ENCODE assay signal across 15 cellular contexts in genomic region chr14:101564819-101565698, GRCh38. TPM values are rescaled to one million over a fixed set of nuclear protein-coding genes. Genes with fewer than 3 reads are reported as not detected.
DNase-seq lines count a peak whose midpoint lies in the region; ATAC-seq and TF ChIP-seq lines count a peak whose summit lies in the region.
"Had no signal": no experiment of that assay in that cellular context is flagged by ENCODE, and none has a peak within 500 bp of the region (broad histone marks: within the 10 kb centered on the region; RNA-seq: fewer than 3 reads in every experiment).

No MANE protein-coding gene starts in this region.

- ATAC-seq in Right ventricle myocardium superior (ENCODE audit: poor library complexity), result no peak
- ATAC-seq in mucosa of descending colon, result no peak
- no peak for ATAC-seq in GM21576 (IDR thresholded peaks at IDR 0.05; ENCODE audit: unreplicated experiment)
- no peak for ATAC-seq in GM19351 (IDR thresholded peaks at IDR 0.05; ENCODE audit: unreplicated experiment)
- ATAC-seq in HG02852 (IDR thresholded peaks at IDR 0.05; ENCODE audit: unreplicated experiment), result no peak

- TF ChIP-seq CTCF in right atrium auricular region (IDR thresholded peaks at IDR 0.05), result no peak
- peak; percentile 21 for TF ChIP-seq CTCF in endothelial cell (IDR thresholded peaks at IDR 0.05; ENCODE audit: unreplicated experiment)
- TF ChIP-seq CTCF in mucosa of descending colon (IDR thresholded peaks at IDR 0.05), result no peak

- H3K4me3 ChIP-seq in right atrium auricular region (peak overlapping the region in 1 of 2 donors; percentile 25), mucosa of descending colon (no peak overlapping the region)

- peaks cover 31% of the 10 kb centered on the region for H3K27me3 Mint-ChIP-seq in endothelial cell (ENCODE audit: unreplicated experiment)

- intact Hi-C loops in Right ventricle myocardium superior (cut with DNase I), result no loop called here
- intact Hi-C loops in mucosa of descending colon (cut with DNase I, micrococcal nuclease), result no loop called here

- H3K4me3 Mint-ChIP-seq in endothelial cell (ENCODE audit: unreplicated experiment), result peak overlapping the region; percentile 83

- no peaks in the 10 kb centered on the region for H3K9me3 Mint-ChIP-seq in endothelial cell (ENCODE audit: unreplicated experiment)

- no peaks in the 10 kb centered on the region for H3K36me3 ChIP-seq in right atrium auricular region
- H3K36me3 ChIP-seq in mucosa of descending colon (ENCODE audit: low read depth), result no peaks in the 10 kb centered on the region
- H3K36me3 ChIP-seq: uterus had no signal

- no peak overlapping the region for H3K27ac Mint-ChIP-seq in endothelial cell (ENCODE audit: unreplicated experiment)

- peaks cover 11 to 20% of the 10 kb centered on the region in 2 donors for H3K9me3 ChIP-seq in right atrium auricular region
- H3K9me3 ChIP-seq in mucosa of descending colon, result peaks cover 5% of the 10 kb centered on the region

- peaks cover 0 to 27% of the 10 kb centered on the region in 2 donors for H3K27me3 ChIP-seq in right atrium auricular region

- H3K27ac ChIP-seq in right atrium auricular region, result no peak overlapping the region
- H3K27ac ChIP-seq: HL-60, uterus had no signal

- peaks cover 4% of the 10 kb centered on the region for H3K36me3 Mint-ChIP-seq in endothelial cell (ENCODE audit: low read depth, unreplicated experiment)

- DNase-seq in Right ventricle myocardium superior (peak; percentile 33), right atrium auricular region (ENCODE audit: low spot score) (no peak), endothelial cell (ENCODE audit: low spot score) (peak; percentile 30), mucosa of descending colon (peak in 2 of 3 donors; percentile 15 to 38)
- DNase-seq in stimulated activated naive CD4-positive, alpha-beta T cell (lab: John Stamatoyannopoulos, UW), result no peak
- DNase-seq: anterior cingulate cortex; head of caudate nucleus; MM.1S; NCI-H2227 treated with DMSO at 0.1 percent for 48 hours; stimulated activated CD4-positive, alpha-beta T cell treated with anti-CD3 and anti-CD28 coated beads, Interleukin-12 subunit alpha, Interleukin-12 subunit beta, amount 100 ng/mL, for 4 hours; uterus had no signal

- peaks cover 34% of the 10 kb centered on the region for H3K4me1 Mint-ChIP-seq in endothelial cell (ENCODE audit: unreplicated experiment)

- H3K4me1 ChIP-seq in right atrium auricular region, result peaks cover 0 to 1% of the 10 kb centered on the region in 2 donors
- H3K4me1 ChIP-seq in mucosa of descending colon (ENCODE audit: low read depth), result no peaks in the 10 kb centered on the region
- H3K4me1 ChIP-seq: uterus had no signal

RNA-seq across cellular contexts. Expression of gene DIO3, which starts 3.8 kb away (rescaled TPM):
- 0.16 TPM for total RNA-seq in Right ventricle myocardium superior
- total RNA-seq in right atrium auricular region, result under 1 TPM in 1 of 2 donors, not detected in 1; 0.55 TPM
- total RNA-seq in endothelial cell (ENCODE audit: unreplicated experiment), result 6.1 TPM
- 1 to 10 TPM; 1.8 to 2.5 (median 1.9) TPM for total RNA-seq in mucosa of descending colon

Comparison
In these comparisons a context has a peak if more than half of its experiments do, and no peak if none do; other contexts are left out.
1. DNase-seq: peak in Right ventricle myocardium superior (single experiment), endothelial cell (single experiment) and mucosa of descending colon (2 of 3); none in right atrium auricular region (single experiment) and stimulated activated naive CD4-positive, alpha-beta T cell (0 of 6).